Comparison of ENCODE assay signal across 1 cellular context in the genomic region with DNA sequence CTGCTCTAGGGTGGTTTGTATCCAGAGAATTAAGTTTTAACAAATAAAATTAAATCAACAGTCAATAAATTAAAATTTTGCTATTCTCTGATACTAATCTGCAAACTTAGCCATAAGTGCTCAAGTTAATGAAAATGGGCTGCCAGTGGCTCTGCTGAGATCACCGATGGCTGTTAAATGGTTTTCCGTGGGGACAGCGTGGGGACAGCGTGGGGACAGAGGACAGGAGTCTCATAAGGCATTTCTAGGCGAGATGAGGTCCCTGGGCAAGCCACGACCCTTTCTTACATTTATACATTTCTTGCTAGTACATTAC.
TF ChIP-seq lines count a peak whose summit lies in the region.

No MANE protein-coding gene starts in this region.

TF ChIP-seq in HepG2, 621 proteins besides CTCF, POLR2A, EP300 and RAD21:
- TF ChIP-seq SRSF1 (optimal IDR thresholded peaks at IDR 0.05; ENCODE audit: low read depth, low read length) (no peak), ARID2 (CRISPR knock-in tag; IDR thresholded peaks at IDR 0.05; ENCODE audit: borderline replicate concordance) (no peak)
